8 cellular contexts compared by ENCODE assay signal in the genomic region with DNA sequence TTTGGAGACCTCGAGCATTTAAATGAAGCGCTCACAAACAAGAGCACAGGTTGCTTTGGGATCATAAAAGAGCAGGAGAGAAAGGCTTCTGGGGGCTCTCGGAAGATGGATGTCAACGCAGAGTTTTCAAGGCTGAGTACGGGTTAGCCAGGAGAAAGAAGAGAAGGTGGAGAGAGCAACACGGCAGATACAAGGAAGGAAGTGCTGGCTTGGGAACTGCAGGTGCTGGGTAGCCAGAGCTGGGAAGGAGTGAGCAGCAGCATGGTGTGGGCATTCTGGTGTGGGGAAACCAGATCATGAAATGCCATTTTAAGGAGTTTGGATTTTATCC. TPM values are rescaled to one million over a fixed set of nuclear protein-coding genes. Genes with fewer than 3 reads are reported as not detected.
DNase-seq lines count a peak whose midpoint lies in the region; ATAC-seq and TF ChIP-seq lines count a peak whose summit lies in the region.

No MANE protein-coding gene starts in this region.

- H3K27ac Mint-ChIP-seq in GM23338 = peak overlapping the region; percentile 88

- no peak for TF ChIP-seq POLR2A in GM18505 (IDR thresholded peaks at IDR 0.05; ENCODE audit: borderline replicate concordance, extremely low read depth, insufficient read depth, insufficient read length)

- no peak for TF ChIP-seq CTCF in GM23338 (conservative IDR thresholded peaks at IDR 0.05; ENCODE audit: low read depth in 2 of 2)
- TF ChIP-seq CTCF in fibroblast of the aortic adventitia (IDR thresholded peaks at IDR 0.05; ENCODE audit: insufficient read depth, low read length) = no peak
- TF ChIP-seq CTCF in retinal pigment epithelial cell (conservative IDR thresholded peaks at IDR 0.05; ENCODE audit: low read depth, low read length) = no peak

- peak overlapping the region; percentile 90 for H3K4me3 Mint-ChIP-seq in GM23338

- H3K4me1 ChIP-seq in GM23338 (ENCODE audit: insufficient read depth) (peaks cover 8% of the 10 kb centered on the region; the same call in 1 of the 2 replicates), SJSA1 (replicated peaks) (peaks cover 10% of the 10 kb centered on the region; the same call in 1 of the 2 replicates)

- H3K9me2 ChIP-seq in GM23338 (ENCODE audit: insufficient read depth) = no peaks in the 10 kb centered on the region

- peak overlapping the region; percentile 82; the same call in 1 of the 2 replicates for H2AFZ ChIP-seq in GM23338

- H3K27me3 Mint-ChIP-seq in GM23338 (ENCODE audit: insufficient read depth, low read depth, poor library complexity) = peaks cover 9% of the 10 kb centered on the region

- H3K27me3 ChIP-seq in GM23338 (ENCODE audit: insufficient read depth) = no peaks in the 10 kb centered on the region
- H3K27me3 ChIP-seq in SJSA1 (replicated peaks) = no peaks in the 10 kb centered on the region

- peak overlapping the region; percentile 89 for H3K4me2 ChIP-seq in GM23338

- DNase-seq in GM23338 (ENCODE audit: low spot score) (no peak), SJSA1 (ENCODE audit: low read depth in 1 of 2, low spot score in 2 of 2) (no peak), fibroblast of the aortic adventitia (ENCODE audit: low read depth) (no peak), retinal pigment epithelial cell (ENCODE audit: low read depth) (no peak), DMS153 treated with DMSO at 0.1 percent for 48 hours (lab: John Stamatoyannopoulos, UW; ENCODE audit: unreplicated experiment) (no peak), iPS-NIHi11 (ENCODE audit: low spot score) (no peak)
- DNase-seq in effector CD8-positive, alpha-beta T cell (lab: John Stamatoyannopoulos, UW) = no peak

- H3F3A ChIP-seq in GM23338 (replicated peaks; ENCODE audit: low read depth) = peaks cover 7% of the 10 kb centered on the region; the same call in 1 of the 2 replicates

- H3K9me3 Mint-ChIP-seq in GM23338 = no peaks in the 10 kb centered on the region

- H4K20me1 ChIP-seq in GM23338 (replicated peaks; ENCODE audit: insufficient read depth) = peaks cover 7% of the 10 kb centered on the region

- ATAC-seq in GM23338 (peak; percentile 8), GM18505 (IDR thresholded peaks at IDR 0.05; ENCODE audit: unreplicated experiment) (no peak)

- H3K36me3 Mint-ChIP-seq in GM23338 (ENCODE audit: low read depth) = no peaks in the 10 kb centered on the region

- H3K36me3 ChIP-seq in GM23338 (ENCODE audit: insufficient read depth) (no peaks in the 10 kb centered on the region), SJSA1 (no peaks in the 10 kb centered on the region)

- peak overlapping the region; percentile 75 for H3K4me3 ChIP-seq in GM23338
- H3K4me3 ChIP-seq in SJSA1 = peak overlapping the region; percentile 80
- H3K4me3 ChIP-seq in fibroblast of the aortic adventitia (ENCODE audit: low read depth, low read length) = peak overlapping the region; percentile 81
- peak overlapping the region; percentile 60 for H3K4me3 ChIP-seq in retinal pigment epithelial cell (ENCODE audit: low read length)

- H3K4me1 Mint-ChIP-seq in GM23338 = peaks cover 16% of the 10 kb centered on the region

- H3K9me3 ChIP-seq in SJSA1 (replicated peaks) = no peaks in the 10 kb centered on the region

- H3K27ac ChIP-seq in GM23338 (ENCODE audit: low read depth) (peak overlapping the region; percentile 67; the same call in 1 of the 2 replicates), SJSA1 (no peak overlapping the region)

- peaks cover 29% of the 10 kb centered on the region for H3K79me2 ChIP-seq in GM23338 (replicated peaks; ENCODE audit: insufficient read depth)

TF ChIP-seq in GM23338, 12 proteins besides CTCF, POLR2A, EP300 and RAD21 (continues in another document):
- no peak for TF ChIP-seq ZNF331 (CRISPR knock-in tag; IDR thresholded peaks at IDR 0.05; ENCODE audit: low read depth)
- TF ChIP-seq, protein P1, sequence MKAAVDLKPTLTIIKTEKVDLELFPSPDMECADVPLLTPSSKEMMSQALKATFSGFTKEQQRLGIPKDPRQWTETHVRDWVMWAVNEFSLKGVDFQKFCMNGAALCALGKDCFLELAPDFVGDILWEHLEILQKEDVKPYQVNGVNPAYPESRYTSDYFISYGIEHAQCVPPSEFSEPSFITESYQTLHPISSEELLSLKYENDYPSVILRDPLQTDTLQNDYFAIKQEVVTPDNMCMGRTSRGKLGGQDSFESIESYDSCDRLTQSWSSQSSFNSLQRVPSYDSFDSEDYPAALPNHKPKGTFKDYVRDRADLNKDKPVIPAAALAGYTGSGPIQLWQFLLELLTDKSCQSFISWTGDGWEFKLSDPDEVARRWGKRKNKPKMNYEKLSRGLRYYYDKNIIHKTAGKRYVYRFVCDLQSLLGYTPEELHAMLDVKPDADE (IDR thresholded peaks at IDR 0.05) = no peak
- TF ChIP-seq NANOG (IDR thresholded peaks at IDR 0.05; ENCODE audit: borderline replicate concordance) = no peak
- no peak for TF ChIP-seq POLR2AphosphoS5 (IDR thresholded peaks at IDR 0.05; ENCODE audit: low read depth)
- TF ChIP-seq CREB1 (CRISPR knock-in tag; IDR thresholded peaks at IDR 0.05; ENCODE audit: low read depth) = no peak
- no peak for TF ChIP-seq EZH2 (IDR thresholded peaks at IDR 0.05; ENCODE audit: low read depth, unreplicated experiment)
- TF ChIP-seq, protein P2, sequence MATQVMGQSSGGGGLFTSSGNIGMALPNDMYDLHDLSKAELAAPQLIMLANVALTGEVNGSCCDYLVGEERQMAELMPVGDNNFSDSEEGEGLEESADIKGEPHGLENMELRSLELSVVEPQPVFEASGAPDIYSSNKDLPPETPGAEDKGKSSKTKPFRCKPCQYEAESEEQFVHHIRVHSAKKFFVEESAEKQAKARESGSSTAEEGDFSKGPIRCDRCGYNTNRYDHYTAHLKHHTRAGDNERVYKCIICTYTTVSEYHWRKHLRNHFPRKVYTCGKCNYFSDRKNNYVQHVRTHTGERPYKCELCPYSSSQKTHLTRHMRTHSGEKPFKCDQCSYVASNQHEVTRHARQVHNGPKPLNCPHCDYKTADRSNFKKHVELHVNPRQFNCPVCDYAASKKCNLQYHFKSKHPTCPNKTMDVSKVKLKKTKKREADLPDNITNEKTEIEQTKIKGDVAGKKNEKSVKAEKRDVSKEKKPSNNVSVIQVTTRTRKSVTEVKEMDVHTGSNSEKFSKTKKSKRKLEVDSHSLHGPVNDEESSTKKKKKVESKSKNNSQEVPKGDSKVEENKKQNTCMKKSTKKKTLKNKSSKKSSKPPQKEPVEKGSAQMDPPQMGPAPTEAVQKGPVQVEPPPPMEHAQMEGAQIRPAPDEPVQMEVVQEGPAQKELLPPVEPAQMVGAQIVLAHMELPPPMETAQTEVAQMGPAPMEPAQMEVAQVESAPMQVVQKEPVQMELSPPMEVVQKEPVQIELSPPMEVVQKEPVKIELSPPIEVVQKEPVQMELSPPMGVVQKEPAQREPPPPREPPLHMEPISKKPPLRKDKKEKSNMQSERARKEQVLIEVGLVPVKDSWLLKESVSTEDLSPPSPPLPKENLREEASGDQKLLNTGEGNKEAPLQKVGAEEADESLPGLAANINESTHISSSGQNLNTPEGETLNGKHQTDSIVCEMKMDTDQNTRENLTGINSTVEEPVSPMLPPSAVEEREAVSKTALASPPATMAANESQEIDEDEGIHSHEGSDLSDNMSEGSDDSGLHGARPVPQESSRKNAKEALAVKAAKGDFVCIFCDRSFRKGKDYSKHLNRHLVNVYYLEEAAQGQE (IDR thresholded peaks at IDR 0.05; ENCODE audit: unreplicated experiment) = no peak

RNA-seq across cellular contexts. Expression of a gene that starts 0.6 kb away (rescaled TPM):
- total RNA-seq in GM23338 (2014; rRNA removed; shearing (Covaris generic)) = 23.8 and 33.2 TPM in 2 replicates
- polyA plus RNA-seq in GM23338 (2016; fragmentation: Nextera tagmentation; extraction: Ambion mirVana) = 11.3 and 13.1 TPM in 2 replicates
- total RNA-seq in SJSA1 (2014; rRNA removed; shearing (Covaris generic)) = 7.0 and 10.4 TPM in 2 replicates
- 17.2 and 22.3 TPM in 2 replicates for total RNA-seq in fibroblast of the aortic adventitia (ENCODE audit: low replicate concordance)

RNA-seq across cellular contexts. Expression of a gene that starts 12.4 kb away (rescaled TPM):
- 13.7 and 24.7 TPM in 2 replicates for total RNA-seq in GM23338 (2014; rRNA removed; shearing (Covaris generic))
- 14.0 and 14.8 TPM in 2 replicates for polyA plus RNA-seq in GM23338 (2016; fragmentation: Nextera tagmentation; extraction: Ambion mirVana)
- total RNA-seq in SJSA1 (2014; rRNA removed; shearing (Covaris generic)) = 20.9 and 52.2 TPM in 2 replicates
- 30.4 and 40.2 TPM in 2 replicates for total RNA-seq in fibroblast of the aortic adventitia (ENCODE audit: low replicate concordance)

RNA-seq across cellular contexts. Expression of a gene that starts 53.8 kb away (rescaled TPM):
- total RNA-seq in GM23338 (2014; rRNA removed; shearing (Covaris generic)) = 60.0 and 66.8 TPM in 2 replicates
- polyA plus RNA-seq in GM23338 (2016; fragmentation: Nextera tagmentation; extraction: Ambion mirVana) = 17.1 and 22.9 TPM in 2 replicates
- 21.2 and 32.2 TPM in 2 replicates for total RNA-seq in SJSA1 (2014; rRNA removed; shearing (Covaris generic))
- total RNA-seq in fibroblast of the aortic adventitia (ENCODE audit: low replicate concordance) = 47.3 and 91.1 TPM in 2 replicates
